Comparison of ENCODE assay signal across 3 cellular contexts in the genomic region with DNA sequence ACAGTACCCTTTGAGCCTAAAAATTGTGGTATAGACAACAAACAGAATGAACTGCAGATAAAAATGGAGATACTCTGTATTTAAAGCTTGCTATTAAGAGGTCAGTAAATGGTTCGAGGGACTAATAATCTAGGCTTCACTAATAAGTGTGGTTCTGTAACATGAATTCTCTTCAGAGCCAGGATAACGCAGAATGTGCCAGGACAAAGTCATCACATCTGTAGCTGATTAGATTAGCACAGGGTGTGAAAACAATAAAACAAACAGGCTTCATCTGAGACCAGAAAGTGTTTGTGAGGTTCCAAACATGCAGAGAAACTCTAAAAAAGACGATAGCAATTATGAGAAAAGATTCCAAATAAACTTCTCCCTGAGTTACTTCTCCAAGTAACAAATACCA.
"Had no signal": no experiment of that assay in that cellular context is flagged by ENCODE, and none has a peak within 500 bp of the region (broad histone marks: within the 10 kb centered on the region; RNA-seq: fewer than 3 reads in every experiment).

No MANE protein-coding gene starts in this region.

- DNase-seq: GDM1, GF-D8 had no signal

- ATAC-seq: GM12878 had no signal

- H3K4me3 ChIP-seq: GM12878 had no signal
